27 cellular contexts compared by ENCODE assay signal in genomic region chr16:15934991-15935390, GRCh38.
"Had no signal": no experiment of that assay in that cellular context is flagged by ENCODE, and none has a peak within 500 bp of the region (broad histone marks: within the 10 kb centered on the region; RNA-seq: fewer than 3 reads in every experiment).

No MANE protein-coding gene starts in this region.

- H3K4me1 ChIP-seq: esophagus squamous epithelium, gastrocnemius medialis, heart right ventricle, lower lobe of right lung had no signal

- H3K4me3 Mint-ChIP-seq: mesothelial cell of epicardium, naive B cell had no signal

- H3K27ac ChIP-seq: coronary artery, dorsolateral prefrontal cortex, epithelial cell of prostate, esophagus squamous epithelium, gastrocnemius medialis, heart right ventricle, left lung, lower lobe of right lung had no signal

- H3K9me3 ChIP-seq: left lung, lower lobe of right lung, mucosa of descending colon had no signal

- H3K4me3 ChIP-seq: coronary artery, dorsolateral prefrontal cortex, esophagus squamous epithelium, gastrocnemius medialis, heart right ventricle, left lung, lower lobe of right lung, mucosa of descending colon had no signal

- H3K36me3 Mint-ChIP-seq: naive B cell had no signal

- ATAC-seq: esophagus mucosa, gastrocnemius medialis, heart right ventricle, left cardiac atrium, left lung, left ventricle myocardium superior, lower lobe of right lung, mucosa of descending colon had no signal

- H3K36me3 ChIP-seq: esophagus squamous epithelium, gastrocnemius medialis, heart right ventricle, left lung, lower lobe of right lung had no signal

- FAIRE-seq: colon, islet of Langerhans, keratinocyte had no signal

- DNase-seq: dermis blood vessel endothelial cell; dorsolateral prefrontal cortex; effector CD4-positive, alpha-beta T cell; effector memory CD4-positive, alpha-beta T cell; erythroblast; esophagus squamous epithelium; foreskin fibroblast; foreskin melanocyte; gastrocnemius medialis; glutamatergic neuron; head of caudate nucleus; heart right ventricle; hippocampal formation; left cardiac atrium; left lung; left ventricle myocardium superior; lower lobe of right lung; mesenchymal stem cell; mucosa of descending colon; naive B cell had no signal

- H3K27me3 Mint-ChIP-seq: naive B cell had no signal

- H3K27me3 ChIP-seq: dorsolateral prefrontal cortex, esophagus squamous epithelium, gastrocnemius medialis, heart right ventricle, left lung had no signal

- H3K27ac Mint-ChIP-seq: mesothelial cell of epicardium, naive B cell had no signal

- H3K4me1 Mint-ChIP-seq: mesothelial cell of epicardium had no signal
